In the genomic region with DNA sequence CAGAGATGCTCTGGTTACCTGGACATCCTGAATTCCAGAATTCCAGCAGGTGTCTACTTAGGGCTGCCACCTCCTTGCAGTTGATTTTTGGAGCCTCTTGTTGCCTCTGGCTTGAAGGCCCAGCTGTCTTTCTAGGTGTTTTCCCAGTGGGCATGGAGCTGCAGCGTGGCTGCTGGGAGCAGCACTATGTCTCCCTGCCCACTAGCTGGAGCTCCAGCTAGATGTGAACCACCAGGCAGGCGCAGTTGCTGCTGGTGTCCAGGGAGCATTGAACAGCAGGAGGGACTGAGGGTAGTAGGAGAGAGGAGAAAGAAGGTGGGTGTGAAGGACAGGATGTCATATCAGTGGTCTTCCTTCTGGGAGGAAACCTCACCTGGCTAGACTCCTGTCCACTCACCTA, we compare ENCODE assay signal across 1 cellular context.
TF ChIP-seq lines count a peak whose summit lies in the region.

No MANE protein-coding gene starts in this region.

TF ChIP-seq in WTC11, 78 proteins besides CTCF, POLR2A, EP300 and RAD21 (continued from another document):
- TF ChIP-seq, protein P1, sequence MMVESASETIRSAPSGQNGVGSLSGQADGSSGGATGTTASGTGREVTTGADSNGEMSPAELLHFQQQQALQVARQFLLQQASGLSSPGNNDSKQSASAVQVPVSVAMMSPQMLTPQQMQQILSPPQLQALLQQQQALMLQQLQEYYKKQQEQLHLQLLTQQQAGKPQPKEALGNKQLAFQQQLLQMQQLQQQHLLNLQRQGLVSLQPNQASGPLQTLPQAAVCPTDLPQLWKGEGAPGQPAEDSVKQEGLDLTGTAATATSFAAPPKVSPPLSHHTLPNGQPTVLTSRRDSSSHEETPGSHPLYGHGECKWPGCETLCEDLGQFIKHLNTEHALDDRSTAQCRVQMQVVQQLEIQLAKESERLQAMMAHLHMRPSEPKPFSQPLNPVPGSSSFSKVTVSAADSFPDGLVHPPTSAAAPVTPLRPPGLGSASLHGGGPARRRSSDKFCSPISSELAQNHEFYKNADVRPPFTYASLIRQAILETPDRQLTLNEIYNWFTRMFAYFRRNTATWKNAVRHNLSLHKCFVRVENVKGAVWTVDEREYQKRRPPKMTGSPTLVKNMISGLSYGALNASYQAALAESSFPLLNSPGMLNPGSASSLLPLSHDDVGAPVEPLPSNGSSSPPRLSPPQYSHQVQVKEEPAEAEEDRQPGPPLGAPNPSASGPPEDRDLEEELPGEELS (CRISPR knock-in tag; IDR thresholded peaks at IDR 0.05) = no peak
- no peak for TF ChIP-seq NFE2L1 (CRISPR knock-in tag; IDR thresholded peaks at IDR 0.05)
- TF ChIP-seq, protein P2, sequence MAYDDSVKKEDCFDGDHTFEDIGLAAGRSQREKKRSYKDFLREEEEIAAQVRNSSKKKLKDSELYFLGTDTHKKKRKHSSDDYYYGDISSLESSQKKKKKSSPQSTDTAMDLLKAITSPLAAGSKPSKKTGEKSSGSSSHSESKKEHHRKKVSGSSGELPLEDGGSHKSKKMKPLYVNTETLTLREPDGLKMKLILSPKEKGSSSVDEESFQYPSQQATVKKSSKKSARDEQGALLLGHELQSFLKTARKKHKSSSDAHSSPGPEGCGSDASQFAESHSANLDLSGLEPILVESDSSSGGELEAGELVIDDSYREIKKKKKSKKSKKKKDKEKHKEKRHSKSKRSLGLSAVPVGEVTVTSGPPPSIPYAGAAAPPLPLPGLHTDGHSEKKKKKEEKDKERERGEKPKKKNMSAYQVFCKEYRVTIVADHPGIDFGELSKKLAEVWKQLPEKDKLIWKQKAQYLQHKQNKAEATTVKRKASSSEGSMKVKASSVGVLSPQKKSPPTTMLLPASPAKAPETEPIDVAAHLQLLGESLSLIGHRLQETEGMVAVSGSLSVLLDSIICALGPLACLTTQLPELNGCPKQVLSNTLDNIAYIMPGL (CRISPR knock-in tag; IDR thresholded peaks at IDR 0.05) = no peak
- TF ChIP-seq PREB (CRISPR knock-in tag; IDR thresholded peaks at IDR 0.05; ENCODE audit: borderline replicate concordance) = no peak
- no peak for TF ChIP-seq TEAD4 (CRISPR knock-in tag; IDR thresholded peaks at IDR 0.05)
TF ChIP-seq in WTC11: peak in this region for 0.
